23 cellular contexts compared by ENCODE assay signal in genomic region chr16:85319208-85319983, GRCh38.
DNase-seq lines count a peak whose midpoint lies in the region; ATAC-seq, FAIRE-seq and TF ChIP-seq lines count a peak whose summit lies in the region.
"Had no signal": no experiment of that assay in that cellular context is flagged by ENCODE, and none has a peak within 500 bp of the region (broad histone marks: within the 10 kb centered on the region; RNA-seq: fewer than 3 reads in every experiment).

No MANE protein-coding gene starts in this region.

- TF ChIP-seq CTCF in HepG2 (CRISPR knock-in tag; IDR thresholded peaks at IDR 0.05) (no peak), right lobe of liver (IDR thresholded peaks at IDR 0.05) (no peak)

- H2BK12ac ChIP-seq in mesenchymal stem cell (ENCODE audit: low read length in 2 of 2) = peak overlapping the region; percentile 43 to 70

- H3K27ac ChIP-seq in HepG2 (ENCODE audit: extremely low read length, insufficient read depth, low read length) = no peak overlapping the region
- no peak overlapping the region for H3K27ac ChIP-seq in right lobe of liver
- H3K27ac ChIP-seq in mesenchymal stem cell (ENCODE audit: low read length, poor library complexity, severe bottlenecking) = no peak overlapping the region
- H3K27ac ChIP-seq in subcutaneous abdominal adipose tissue (ENCODE audit: low read depth, low read length) = peak overlapping the region; percentile 83
- no peak overlapping the region for H3K27ac ChIP-seq in Karpas-422 (ENCODE audit: low read length)
- H3K27ac ChIP-seq: 22Rv1, GM23248, PC-9 had no signal

- ATAC-seq in HepG2 (no peak), right lobe of liver (no peak), GM18861 (IDR thresholded peaks at IDR 0.05; ENCODE audit: unreplicated experiment) (no peak), HG02938 (IDR thresholded peaks at IDR 0.05; ENCODE audit: unreplicated experiment) (no peak)
- ATAC-seq: GM12878, HCT116, SK-N-SH treated with all-trans-retinoic acid at 6 μM for 48 hours had no signal

- FAIRE-seq in HepG2 (lab: Jason Lieb, UNC) = no peak
- FAIRE-seq: GM12878 had no signal

- TF ChIP-seq EP300 in HepG2 (IDR thresholded peaks at IDR 0.05; ENCODE audit: low read depth in 2 of 2, low read length in 2 of 2) (no peak), HepG2 (CRISPR knock-in tag; IDR thresholded peaks at IDR 0.05; ENCODE audit: borderline replicate concordance) (no peak)

- peaks cover 19% of the 10 kb centered on the region for H3K79me1 ChIP-seq in mesenchymal stem cell (replicated peaks; ENCODE audit: low read length, poor library complexity, severe bottlenecking)

- H3K4me2 ChIP-seq in HepG2 (ENCODE audit: low read depth, low read length) (no peak overlapping the region), mesenchymal stem cell (ENCODE audit: low read length, poor library complexity, severe bottlenecking) (no peak overlapping the region), Karpas-422 (ENCODE audit: low read depth, low read length, poor library complexity, severe bottlenecking) (no peak overlapping the region)
- H3K4me2 ChIP-seq: BLaER1, PC-9 had no signal

- intact Hi-C loops in HepG2 (cut with micrococcal nuclease; ENCODE audit: unreplicated experiment) (no loop called here), right lobe of liver (cut with DNase I) (no loop called here)

- in situ Hi-C loops in HepG2 (cut with HindIII; ENCODE audit: extremely low pct_ligation_motif_present, low pct_unique_long_range_greater_than_20kb) = no loop called here

- H3K4me3 ChIP-seq in HepG2 (replicated peaks in 1 of 3; ENCODE audit: insufficient read depth in 1 of 3, low read depth in 2 of 3, low read length in 3 of 3) = no peak overlapping the region
- no peak overlapping the region for H3K4me3 ChIP-seq in right lobe of liver
- no peak overlapping the region for H3K4me3 ChIP-seq in mesenchymal stem cell (ENCODE audit: insufficient read depth in 1 of 2, low read depth in 1 of 2, low read length in 2 of 2)
- H3K4me3 ChIP-seq in subcutaneous abdominal adipose tissue (ENCODE audit: low read depth in 1 of 5, low read length in 5 of 5) = no peak overlapping the region
- no peak overlapping the region for H3K4me3 ChIP-seq in Karpas-422 (ENCODE audit: low read length)
- H3K4me3 ChIP-seq: BLaER1, GM12878, GM23248, MG63, PC-9 had no signal

- 86% methylated on average over 18 of the region's 24 CpGs for WGBS in HepG2 (ENCODE audit: low lambda C conversion rate)
- 90% methylated on average over 13 of the region's 24 CpGs for WGBS in right lobe of liver (ENCODE audit: insufficient coverage, low coverage, low lambda C conversion rate, missing lambda C conversion rate)
- 97% methylated on average over 24 of the region's 24 CpGs for WGBS in mesenchymal stem cell

- no peak overlapping the region for H2AK5ac ChIP-seq in mesenchymal stem cell (ENCODE audit: low read length, severe bottlenecking)

- H4K91ac ChIP-seq in mesenchymal stem cell (ENCODE audit: low read length) = no peak overlapping the region

- TF ChIP-seq POLR2A in HepG2 (IDR thresholded peaks at IDR 0.05; ENCODE audit: insufficient read depth in 1 of 2, low read depth in 2 of 2, low read length in 2 of 2) (no peak), right lobe of liver (IDR thresholded peaks at IDR 0.05) (no peak)

- peak overlapping the region in 1 of 2 experiments; percentile 61 for H3K18ac ChIP-seq in mesenchymal stem cell (ENCODE audit: low read depth in 1 of 2, low read length in 2 of 2)

- no peak overlapping the region for H3K23ac ChIP-seq in mesenchymal stem cell (ENCODE audit: low read length in 2 of 2)

- H3K4ac ChIP-seq in mesenchymal stem cell (ENCODE audit: low read depth in 1 of 2, low read length in 2 of 2) = peak overlapping the region in 1 of 2 experiments; percentile 30

- CTCF ChIA-PET in HepG2 (lab: Yijun Ruan, JAX; ENCODE audit: low intra/inter-chr PET ratio, low total read pairs) = no interaction called here

- BruUV-seq in HepG2 (replicated peaks; lab: Mats Ljungman, UMichigan) = no TSS peak

- H3K9me2 ChIP-seq in Karpas-422 (replicated peaks; ENCODE audit: insufficient read depth, low read length) = no peaks in the 10 kb centered on the region

- H3K27me3 ChIP-seq in HepG2 (ENCODE audit: control insufficient read depth in 1 of 2, insufficient read depth in 2 of 2, low read length in 2 of 2) (peaks cover 7 to 8% of the 10 kb centered on the region in 2 experiments; a peak in 3 of 5 replicates), right lobe of liver (no peaks in the 10 kb centered on the region), mesenchymal stem cell (ENCODE audit: control insufficient read depth in 1 of 2, insufficient read depth in 1 of 2, low read length in 2 of 2) (no peaks in the 10 kb centered on the region), subcutaneous abdominal adipose tissue (ENCODE audit: control insufficient read depth in 5 of 5, insufficient read depth in 4 of 5, low read length in 5 of 5) (no peaks in the 10 kb centered on the region), Karpas-422 (ENCODE audit: low read length) (no peaks in the 10 kb centered on the region)
- H3K27me3 ChIP-seq: BLaER1, MG63 had no signal

- H2BK5ac ChIP-seq in mesenchymal stem cell (ENCODE audit: low read depth, low read length, poor library complexity, severe bottlenecking) = no peak overlapping the region

- H3K9ac ChIP-seq in HepG2 (ENCODE audit: insufficient read depth, low read depth, low read length) = no peak overlapping the region
- peak overlapping the region; percentile 70 for H3K9ac ChIP-seq in mesenchymal stem cell (ENCODE audit: low read length)
- H3K9ac ChIP-seq in subcutaneous abdominal adipose tissue (ENCODE audit: low read length in 5 of 5) = peak overlapping the region in 1 of 5 donors; percentile 59
- H3K9ac ChIP-seq in Karpas-422 (ENCODE audit: low read length) = no peak overlapping the region
- H3K9ac ChIP-seq: GM23248 had no signal

- H3K79me2 ChIP-seq in HepG2 (ENCODE audit: insufficient read depth, low read length) (no peaks in the 10 kb centered on the region), Karpas-422 (ENCODE audit: low read length) (no peaks in the 10 kb centered on the region)

- POLR2A ChIA-PET in HepG2 (lab: Yijun Ruan, JAX) = interaction anchor here (0.9 kb wide), 1 partner anchor 12 kb away, joined by 3 read pairs; no protein-coding TSS in a partner anchor

- no peaks in the 10 kb centered on the region for H3K36me3 ChIP-seq in HepG2 (replicated peaks in 1 of 2; ENCODE audit: control insufficient read depth in 1 of 2, insufficient read depth in 2 of 2, low read length in 2 of 2)
- no peaks in the 10 kb centered on the region for H3K36me3 ChIP-seq in right lobe of liver
- no peaks in the 10 kb centered on the region for H3K36me3 ChIP-seq in mesenchymal stem cell (ENCODE audit: control insufficient read depth in 1 of 2, insufficient read depth in 2 of 2, low read depth in 1 of 2, low read length in 2 of 2)
- no peaks in the 10 kb centered on the region for H3K36me3 ChIP-seq in subcutaneous abdominal adipose tissue (ENCODE audit: control insufficient read depth in 5 of 5, insufficient read depth in 5 of 5, low read length in 5 of 5)
- no peaks in the 10 kb centered on the region for H3K36me3 ChIP-seq in Karpas-422 (ENCODE audit: insufficient read depth, low read length)
- H3K36me3 ChIP-seq: BLaER1, MG63 had no signal

- no peak overlapping the region for H2AFZ ChIP-seq in HepG2 (ENCODE audit: low read length)
- peak overlapping the region; percentile 6 for H2AFZ ChIP-seq in mesenchymal stem cell (ENCODE audit: low read depth, low read length)
- no peak overlapping the region for H2AFZ ChIP-seq in Karpas-422 (ENCODE audit: low read length)
- H2AFZ ChIP-seq: GM23248, PC-9 had no signal

- H3K4me1 ChIP-seq in HepG2 (ENCODE audit: insufficient read depth, low read length) = peaks cover 27% of the 10 kb centered on the region
- H3K4me1 ChIP-seq in right lobe of liver = peaks cover 0 to 20% (median 13%) of the 10 kb centered on the region in 4 donors
- H3K4me1 ChIP-seq in mesenchymal stem cell (ENCODE audit: control insufficient read depth, insufficient read depth, low read depth, low read length) = peaks cover 22% of the 10 kb centered on the region
- H3K4me1 ChIP-seq in subcutaneous abdominal adipose tissue (ENCODE audit: control insufficient read depth in 5 of 5, insufficient read depth in 5 of 5, low read length in 5 of 5) = peaks cover 12 to 63% (median 42%) of the 10 kb centered on the region in 5 donors
- no peaks in the 10 kb centered on the region for H3K4me1 ChIP-seq in Karpas-422 (ENCODE audit: low read length)

- no peak overlapping the region for H3K14ac ChIP-seq in mesenchymal stem cell (ENCODE audit: low read length in 2 of 2)

- H3K9me3 ChIP-seq in HepG2 (ENCODE audit: low read length) (no peaks in the 10 kb centered on the region), right lobe of liver (no peaks in the 10 kb centered on the region), mesenchymal stem cell (ENCODE audit: control insufficient read depth, low read length) (no peaks in the 10 kb centered on the region), subcutaneous abdominal adipose tissue (ENCODE audit: control insufficient read depth in 5 of 5, low read length in 5 of 5) (no peaks in the 10 kb centered on the region), Karpas-422 (ENCODE audit: low read length) (no peaks in the 10 kb centered on the region)
- H3K9me3 ChIP-seq: MG63 had no signal

- DNase-seq in HepG2 (ENCODE audit: low spot score) (no peak), right lobe of liver (no peak), mesenchymal stem cell (no peak), Karpas-422 (no peak)
- no peak for DNase-seq in effector CD8-positive, alpha-beta T cell (lab: John Stamatoyannopoulos, UW)
- DNase-seq: ACHN; CD4-positive, alpha-beta T cell; COR-L47; DND-41; GM23248; MG63; NCI-H1436; NCI-H187 treated with DMSO at 0.1 percent for 48 hours; NCI-H510A; PC-9 had no signal

- H4K20me1 ChIP-seq in HepG2 (ENCODE audit: insufficient read depth, low read length) (peaks cover 15% of the 10 kb centered on the region; the same call in 1 of the 2 replicates), Karpas-422 (ENCODE audit: insufficient read depth, low read depth, low read length) (no peaks in the 10 kb centered on the region)
- H4K20me1 ChIP-seq: BLaER1 had no signal

- no peak overlapping the region for H2BK120ac ChIP-seq in mesenchymal stem cell (ENCODE audit: low read depth, low read length)

- TF ChIP-seq RAD21 in HepG2 (CRISPR knock-in tag; IDR thresholded peaks at IDR 0.05) = no peak

- no peak overlapping the region for H2BK15ac ChIP-seq in mesenchymal stem cell (ENCODE audit: low read depth, poor library complexity, severe bottlenecking)

- H4K8ac ChIP-seq in mesenchymal stem cell (ENCODE audit: low read length) = no peak overlapping the region

TF ChIP-seq in HepG2, 621 proteins besides CTCF, POLR2A, EP300 and RAD21:
- TF ChIP-seq ZNF629 (CRISPR knock-in tag; conservative IDR thresholded peaks at IDR 0.05) = peak; percentile 70; the same call in 1 of the 2 replicates
- TF ChIP-seq ZNF207 (IDR thresholded peaks at IDR 0.05; ENCODE audit: borderline replicate concordance) = no peak
TF ChIP-seq in HepG2: peak in this region for 1.
